31 cellular contexts compared by ENCODE assay signal in the genomic region with DNA sequence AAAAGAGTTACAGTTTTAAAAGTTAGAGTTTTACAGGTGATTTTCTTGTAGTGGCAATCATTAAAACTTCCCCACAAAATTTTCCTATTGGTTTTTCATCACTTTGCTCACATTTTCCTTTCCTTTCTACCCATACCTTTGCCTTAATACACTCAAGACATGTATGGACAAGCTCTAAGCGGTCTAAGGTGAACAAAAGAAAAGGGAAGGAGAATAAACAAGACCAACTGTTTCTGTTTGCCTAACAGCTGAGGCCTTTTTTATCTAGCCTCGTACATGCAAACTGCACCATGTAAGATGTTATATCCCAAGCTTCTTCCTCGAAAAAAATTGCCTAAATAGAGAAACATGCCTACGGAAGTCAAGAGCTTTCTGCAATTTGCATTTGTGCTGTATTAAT. TPM values are rescaled to one million over a fixed set of nuclear protein-coding genes. Genes with fewer than 3 reads are reported as not detected.
DNase-seq lines count a peak whose midpoint lies in the region; ATAC-seq and TF ChIP-seq lines count a peak whose summit lies in the region.
"Had no signal": no experiment of that assay in that cellular context is flagged by ENCODE, and none has a peak within 500 bp of the region (broad histone marks: within the 10 kb centered on the region; RNA-seq: fewer than 3 reads in every experiment).

No MANE protein-coding gene starts in this region.

- H3K36me3 ChIP-seq in breast epithelium (no peaks in the 10 kb centered on the region), smooth muscle cell (ENCODE audit: low read depth) (no peaks in the 10 kb centered on the region)
- H3K36me3 ChIP-seq: colonic mucosa, heart right ventricle, SJSA1, upper lobe of right lung had no signal

- H3K4me3 Mint-ChIP-seq in MCF 10A (ENCODE audit: unreplicated experiment), result peak overlapping the region; percentile 24
- H3K4me3 Mint-ChIP-seq: B cell; neural crest cell; stimulated activated memory B cell treated with anti-CD40 and anti-IgM and Interleukin-4, amounts not matched to agents 10 μg/mL and 1 μg/mL and 100 μg/mL, for 72 hours had no signal

- H3K4me3 ChIP-seq in breast epithelium (no peak overlapping the region), smooth muscle cell (no peak overlapping the region)
- H3K4me3 ChIP-seq: colonic mucosa, GM23248, heart right ventricle, SJSA1, upper lobe of right lung had no signal

- no peaks in the 10 kb centered on the region for H3K9me3 Mint-ChIP-seq in MCF 10A (ENCODE audit: unreplicated experiment)

- peak overlapping the region; percentile 61 for H3K27ac Mint-ChIP-seq in MCF 10A (ENCODE audit: low read depth, unreplicated experiment)
- H3K27ac Mint-ChIP-seq: B cell; stimulated activated memory B cell treated with anti-CD40 and anti-IgM and Interleukin-4, amounts not matched to agents 10 μg/mL and 1 μg/mL and 100 μg/mL, for 72 hours had no signal

- 80% methylated on average over 4 of the region's 4 CpGs for WGBS in smooth muscle cell (ENCODE audit: low lambda C conversion rate)

- H3F3A ChIP-seq in smooth muscle cell (ENCODE audit: low read depth), result no peaks in the 10 kb centered on the region

- no peaks in the 10 kb centered on the region for H3K36me3 Mint-ChIP-seq in MCF 10A (ENCODE audit: insufficient read depth, unreplicated experiment)
- H3K36me3 Mint-ChIP-seq: stimulated activated memory B cell treated with anti-CD40 and anti-IgM and Interleukin-4, amounts not matched to agents 10 μg/mL and 1 μg/mL and 100 μg/mL, for 72 hours had no signal

- H3K9me3 ChIP-seq in breast epithelium (no peaks in the 10 kb centered on the region), smooth muscle cell (replicated peaks; ENCODE audit: low read depth) (no peaks in the 10 kb centered on the region)
- H3K9me3 ChIP-seq: colonic mucosa, upper lobe of right lung had no signal

- no peak overlapping the region for H2AFZ ChIP-seq in smooth muscle cell (ENCODE audit: low read depth)
- H2AFZ ChIP-seq: GM23248 had no signal

- no peaks in the 10 kb centered on the region for H3K27me3 ChIP-seq in breast epithelium
- H3K27me3 ChIP-seq in smooth muscle cell (ENCODE audit: low read depth), result no peaks in the 10 kb centered on the region
- H3K27me3 ChIP-seq: colonic mucosa, heart right ventricle, SJSA1, upper lobe of right lung had no signal

- no peak overlapping the region for H3K27ac ChIP-seq in breast epithelium
- peak overlapping the region; percentile 21 for H3K27ac ChIP-seq in smooth muscle cell (ENCODE audit: low read depth)
- H3K27ac ChIP-seq: colonic mucosa, GM23248, heart right ventricle, SJSA1, upper lobe of right lung had no signal

- POLR2A ChIA-PET in MCF 10A (lab: Yijun Ruan, JAX), result interaction anchor here (0.6 to 2.9 kb wide), 18 partner anchors 9 to 516 kb away, joined by 3 to 25 read pairs (median 4); partner anchors contain the start of genes CNOT11, RPL31 and TBC1D8

- no TSS peak for BruUV-seq in MCF 10A (replicated peaks; lab: Mats Ljungman, UMichigan)

- H3K4me2 ChIP-seq in smooth muscle cell, result no peak overlapping the region

- no peak overlapping the region for H3K9ac ChIP-seq in smooth muscle cell (ENCODE audit: low read depth)
- H3K9ac ChIP-seq: GM23248 had no signal

- peaks cover 13% of the 10 kb centered on the region for H3K4me1 Mint-ChIP-seq in MCF 10A (ENCODE audit: insufficient read depth, unreplicated experiment)
- H3K4me1 Mint-ChIP-seq: B cell; neural crest cell; stimulated activated memory B cell treated with anti-CD40 and anti-IgM and Interleukin-4, amounts not matched to agents 10 μg/mL and 1 μg/mL and 100 μg/mL, for 72 hours had no signal

- no peak for TF ChIP-seq POLR2A in breast epithelium (IDR thresholded peaks at IDR 0.05)

- TF ChIP-seq CTCF in MCF 10A (IDR thresholded peaks at IDR 0.05; ENCODE audit: unreplicated experiment), result no peak
- TF ChIP-seq CTCF in breast epithelium (IDR thresholded peaks at IDR 0.05), result no peak
- no peak for TF ChIP-seq CTCF in smooth muscle cell (IDR thresholded peaks at IDR 0.05; ENCODE audit: borderline replicate concordance, insufficient read depth, poor library complexity, severe bottlenecking)

- H3K4me1 ChIP-seq in breast epithelium (no peaks in the 10 kb centered on the region), smooth muscle cell (ENCODE audit: low read depth) (no peaks in the 10 kb centered on the region)
- H3K4me1 ChIP-seq: colonic mucosa, heart right ventricle, SJSA1, upper lobe of right lung had no signal

- no peaks in the 10 kb centered on the region for H3K79me2 ChIP-seq in smooth muscle cell (ENCODE audit: low read depth)

- CTCF ChIA-PET in MCF 10A (lab: Yijun Ruan, JAX), result interaction anchor here (0.9 to 2.3 kb wide), 4 partner anchors 11 to 25 kb away, joined by 4 to 18 read pairs (median 10); no protein-coding TSS in a partner anchor

- H3K27me3 Mint-ChIP-seq in MCF 10A (ENCODE audit: insufficient read depth, unreplicated experiment), result no peaks in the 10 kb centered on the region
- H3K27me3 Mint-ChIP-seq: stimulated activated memory B cell treated with anti-CD40 and anti-IgM and Interleukin-4, amounts not matched to agents 10 μg/mL and 1 μg/mL and 100 μg/mL, for 72 hours had no signal

- DNase-seq in MCF 10A (ENCODE audit: unreplicated experiment), result peak; percentile 57
- DNase-seq in breast epithelium (ENCODE audit: low spot score in 2 of 2), result no peak
- peak; percentile 88 for DNase-seq in NCI-H69 (lab: John Stamatoyannopoulos, UW)
- DNase-seq in smooth muscle cell (lab: John Stamatoyannopoulos, UW; ENCODE audit: unreplicated experiment), result no peak
- DNase-seq in NAMALWA (ENCODE audit: low spot score), result no peak
- DNase-seq: activated CD4-positive, alpha-beta T cell treated with anti-CD3 and anti-CD28 coated beads, Interleukin-2, amount 50 U/mL, for 4 hours; activated naive CD4-positive, alpha-beta T cell treated with anti-CD3 and anti-CD28 coated beads, Interleukin-2, amount 50 U/mL, for 16 hours; amygdala; colonic mucosa; DND-41; effector CD8-positive, alpha-beta T cell; erythroblast; foreskin melanocyte; GM23248; heart right ventricle; IMR-90; left cardiac atrium; NCI-H1092 treated with DMSO at 0.1 percent for 48 hours; NCI-H510A treated with DMSO at 0.1 percent for 48 hours; posterior cingulate gyrus; stimulated activated CD4-positive, alpha-beta T cell treated with anti-CD3 and anti-CD28 coated beads, Interleukin-4, amount 100 ng/mL, for 4 hours; T-helper 1 cell; upper lobe of right lung had no signal

- intact Hi-C loops in MCF 10A (cut with micrococcal nuclease) (no loop called here), breast epithelium (cut with DNase I; ENCODE audit: low total_unique reads) (no loop called here)

- H4K20me1 ChIP-seq in smooth muscle cell (ENCODE audit: low read depth), result no peaks in the 10 kb centered on the region

- ATAC-seq in esophagus mucosa (peak; percentile 79), HG03565 (IDR thresholded peaks at IDR 0.05; ENCODE audit: unreplicated experiment) (no peak), GM18520 (IDR thresholded peaks at IDR 0.05; ENCODE audit: unreplicated experiment) (no peak)
- ATAC-seq: heart right ventricle; left cardiac atrium; sciatic nerve; stimulated activated memory B cell treated with anti-CD40 and anti-IgM and Interleukin-4, amounts not matched to agents 10 μg/mL and 1 μg/mL and 100 μg/mL, for 72 hours; upper lobe of right lung had no signal

RNA-seq across cellular contexts. Expression of gene TBC1D8, which starts 33.9 kb away (rescaled TPM):
- 48.1 and 50.9 TPM in 2 replicates for total RNA-seq in MCF 10A (2022)
- total RNA-seq in breast epithelium, result 10 to 100 TPM; 19.5 to 92.4 (median 89.7) TPM
- 17.8 TPM for total RNA-seq in esophagus mucosa
- 4.4 and 15.1 TPM in 2 replicates for total RNA-seq in smooth muscle cell
- 0.89 and 2.1 TPM in 2 replicates for polyA plus RNA-seq in smooth muscle cell

Comparison
In these comparisons a context has a peak if more than half of its experiments do, and no peak if none do; other contexts are left out.
1. DNase-seq: peak in MCF 10A (single experiment) and NCI-H69 (single experiment); none in breast epithelium (0 of 2), smooth muscle cell (single experiment) and NAMALWA (single experiment).